5 cellular contexts compared by ENCODE assay signal in genomic region chr7:1995911-1996420, GRCh38.
DNase-seq lines count a peak whose midpoint lies in the region; ATAC-seq, FAIRE-seq and TF ChIP-seq lines count a peak whose summit lies in the region.
"Not testable (repeated sequence)": the region's sequence is repeated elsewhere in the genome, so short reads cannot be mapped to it uniquely, and the experiment has no call there.

No MANE protein-coding gene starts in this region.

- H3K27ac ChIP-seq in right cardiac atrium (ENCODE audit: low read length); mesenchymal stem cell (ENCODE audit: low read length, poor library complexity, severe bottlenecking): not testable (repeated sequence)

- H3K4me3 Mint-ChIP-seq in stimulated activated memory B cell treated with anti-CD40 and anti-IgM and Interleukin-4, amounts not matched to agents 10 μg/mL and 1 μg/mL and 100 μg/mL, for 72 hours: not testable (repeated sequence)

- intact Hi-C loops in right cardiac atrium (cut with DNase I): not testable (repeated sequence)

- not testable (repeated sequence) for TF ChIP-seq CTCF in bronchial epithelial cell (IDR thresholded peaks at IDR 0.05; ENCODE audit: insufficient read depth, low read length, severe bottlenecking)

- not testable (repeated sequence) for H3K14ac ChIP-seq in mesenchymal stem cell (ENCODE audit: low read length in 2 of 2)

- H2AFZ ChIP-seq in mesenchymal stem cell (ENCODE audit: low read depth, low read length): not testable (repeated sequence)

- H4K8ac ChIP-seq in mesenchymal stem cell (ENCODE audit: low read length): not testable (repeated sequence)

- ATAC-seq in right cardiac atrium: not testable (repeated sequence)
- peak; percentile 58 for ATAC-seq in stimulated activated memory B cell treated with anti-CD40 and anti-IgM and Interleukin-4, amounts not matched to agents 10 μg/mL and 1 μg/mL and 100 μg/mL, for 72 hours

- not testable (repeated sequence) for H3K36me3 ChIP-seq in bronchial epithelial cell (ENCODE audit: control insufficient read depth, insufficient read depth, low read length)
- peaks cover 0 to 49% of the 10 kb centered on the region in 2 experiments for H3K36me3 ChIP-seq in mesenchymal stem cell (ENCODE audit: control insufficient read depth in 1 of 2, insufficient read depth in 2 of 2, low read depth in 1 of 2, low read length in 2 of 2)

- FAIRE-seq in HTR-8/SVneo (lab: Jason Lieb, UNC) (peak; percentile 92), bronchial epithelial cell (lab: Jason Lieb, UNC) (peak; percentile 43)

- H3K9ac ChIP-seq in mesenchymal stem cell (ENCODE audit: low read length): not testable (repeated sequence)

- H3K27ac Mint-ChIP-seq in stimulated activated memory B cell treated with anti-CD40 and anti-IgM and Interleukin-4, amounts not matched to agents 10 μg/mL and 1 μg/mL and 100 μg/mL, for 72 hours: not testable (repeated sequence)

- H3K36me3 Mint-ChIP-seq in stimulated activated memory B cell treated with anti-CD40 and anti-IgM and Interleukin-4, amounts not matched to agents 10 μg/mL and 1 μg/mL and 100 μg/mL, for 72 hours: peaks cover 22% of the 10 kb centered on the region

- peaks cover 11% of the 10 kb centered on the region for H3K79me1 ChIP-seq in mesenchymal stem cell (replicated peaks; ENCODE audit: low read length, poor library complexity, severe bottlenecking)

- H2AK5ac ChIP-seq in mesenchymal stem cell (ENCODE audit: low read length, severe bottlenecking): not testable (repeated sequence)

- peaks cover 23% of the 10 kb centered on the region for H3K4me1 Mint-ChIP-seq in stimulated activated memory B cell treated with anti-CD40 and anti-IgM and Interleukin-4, amounts not matched to agents 10 μg/mL and 1 μg/mL and 100 μg/mL, for 72 hours

- not testable (repeated sequence) for H3K9me3 ChIP-seq in right cardiac atrium (ENCODE audit: control insufficient read depth, low read length); mesenchymal stem cell (ENCODE audit: control insufficient read depth, low read length)

- DNase-seq in HTR-8/SVneo (ENCODE audit: insufficient read length, low spot score); bronchial epithelial cell (ENCODE audit: low read depth); mesenchymal stem cell: not testable (repeated sequence)
- DNase-seq in right cardiac atrium: peak; percentile 3 to 43 (median 33)

- not testable (repeated sequence) for H2BK12ac ChIP-seq in mesenchymal stem cell (ENCODE audit: low read length in 2 of 2)

- not testable (repeated sequence) for H2BK15ac ChIP-seq in mesenchymal stem cell (ENCODE audit: low read depth, poor library complexity, severe bottlenecking)

- not testable (repeated sequence) for H3K27me3 ChIP-seq in bronchial epithelial cell (ENCODE audit: control insufficient read depth, insufficient read depth, low read length); right cardiac atrium (ENCODE audit: control insufficient read depth, insufficient read depth); mesenchymal stem cell (ENCODE audit: control insufficient read depth in 1 of 2, insufficient read depth in 1 of 2, low read length in 2 of 2)

- peak overlapping the region; percentile 20 for H4K91ac ChIP-seq in mesenchymal stem cell (ENCODE audit: low read length)

- not testable (repeated sequence) for H3K4ac ChIP-seq in mesenchymal stem cell (ENCODE audit: low read depth in 1 of 2, low read length in 2 of 2)

- H3K18ac ChIP-seq in mesenchymal stem cell (ENCODE audit: low read depth in 1 of 2, low read length in 2 of 2): not testable (repeated sequence)

- peaks cover 14% of the 10 kb centered on the region for H3K4me1 ChIP-seq in right cardiac atrium (ENCODE audit: control insufficient read depth, insufficient read depth, low read length)
- not testable (repeated sequence) for H3K4me1 ChIP-seq in mesenchymal stem cell (ENCODE audit: control insufficient read depth, insufficient read depth, low read depth, low read length)

- H3K4me2 ChIP-seq in mesenchymal stem cell (ENCODE audit: low read length, poor library complexity, severe bottlenecking): not testable (repeated sequence)

- not testable (repeated sequence) for H3K9me3 Mint-ChIP-seq in stimulated activated memory B cell treated with anti-CD40 and anti-IgM and Interleukin-4, amounts not matched to agents 10 μg/mL and 1 μg/mL and 100 μg/mL, for 72 hours

- H3K23ac ChIP-seq in mesenchymal stem cell (ENCODE audit: low read length in 2 of 2): not testable (repeated sequence)

- not testable (repeated sequence) for H2BK120ac ChIP-seq in mesenchymal stem cell (ENCODE audit: low read depth, low read length)

- WGBS in right cardiac atrium: 95% methylated on average over 24 of the region's 24 CpGs
- WGBS in mesenchymal stem cell: 96% methylated on average over 17 of the region's 24 CpGs

- not testable (repeated sequence) for H3K4me3 ChIP-seq in bronchial epithelial cell (ENCODE audit: low read depth, low read length); right cardiac atrium (ENCODE audit: low read length); mesenchymal stem cell (ENCODE audit: insufficient read depth in 1 of 2, low read depth in 1 of 2, low read length in 2 of 2)

- not testable (repeated sequence) for H3K27me3 Mint-ChIP-seq in stimulated activated memory B cell treated with anti-CD40 and anti-IgM and Interleukin-4, amounts not matched to agents 10 μg/mL and 1 μg/mL and 100 μg/mL, for 72 hours

- not testable (repeated sequence) for H2BK5ac ChIP-seq in mesenchymal stem cell (ENCODE audit: low read depth, low read length, poor library complexity, severe bottlenecking)
